ENCODE assay signal across 8 cellular contexts in genomic region chr21:5065240-5066211, GRCh38.
DNase-seq lines count a peak whose midpoint lies in the region; ATAC-seq and TF ChIP-seq lines count a peak whose summit lies in the region.
"Not testable (repeated sequence)": the region's sequence is repeated elsewhere in the genome, so short reads cannot be mapped to it uniquely, and the experiment has no call there.

No MANE protein-coding gene starts in this region.

- DNase-seq in CD4-positive, alpha-beta T cell, result peak; percentile 5 to 77 (median 34)
- DNase-seq in T-helper 1 cell (peak in 4 of 5 donors; percentile 41 to 77 (median 42)), activated T-cell treated with anti-CD3 and anti-CD28 coated beads for 48 hours (ENCODE audit: low read depth) (peak; percentile 46), fibroblast of mammary gland (ENCODE audit: low read depth) (peak; percentile 53)
- peak in 8 of 10 donors; percentile 19 to 77 (median 46) for DNase-seq in naive thymus-derived CD8-positive, alpha-beta T cell
- DNase-seq in stimulated activated CD8-positive, alpha-beta memory T cell treated with anti-CD3 and anti-CD28 coated beads, Interleukin-12 subunit alpha, Interleukin-12 subunit beta, amount 100 ng/mL, for 4 hours (ENCODE audit: low read depth), result peak; percentile 63

- POLR2A ChIA-PET in CD4-positive, alpha-beta T cell (lab: Charles Lee); naive thymus-derived CD8-positive, alpha-beta T cell (lab: Charles Lee): not testable (repeated sequence)

- TF ChIP-seq CTCF in CD4-positive, alpha-beta T cell (IDR thresholded peaks at IDR 0.05); fibroblast of mammary gland (conservative IDR thresholded peaks at IDR 0.05; ENCODE audit: control insufficient read depth, insufficient read depth, low read depth, low read length): not testable (repeated sequence)

- H3K27ac Mint-ChIP-seq in CD4-positive, alpha-beta T cell, result not testable (repeated sequence)
- peak overlapping the region in 2 of 10 donors; percentile 28 to 81 for H3K27ac Mint-ChIP-seq in naive thymus-derived CD8-positive, alpha-beta T cell

- not testable (repeated sequence) for H3K4me3 Mint-ChIP-seq in CD4-positive, alpha-beta T cell; naive thymus-derived CD8-positive, alpha-beta T cell

- intact Hi-C loops in CD4-positive, alpha-beta T cell (cut with DNase I, micrococcal nuclease), result not testable (repeated sequence)

- ATAC-seq in CD4-positive, alpha-beta T cell (ENCODE audit: poor library complexity), result peak; percentile 99
- ATAC-seq in GM19468 (IDR thresholded peaks at IDR 0.05; ENCODE audit: extremely low read depth, unreplicated experiment), result peak; percentile 58
- peak; percentile 77 for ATAC-seq in HG03039 (IDR thresholded peaks at IDR 0.05; ENCODE audit: unreplicated experiment)
- ATAC-seq in naive thymus-derived CD8-positive, alpha-beta T cell, result peak; percentile 91 to 98

- not testable (repeated sequence) for H3K4me3 ChIP-seq in fibroblast of mammary gland (ENCODE audit: control insufficient read depth, low read depth, low read length)

- H3K4me1 Mint-ChIP-seq in CD4-positive, alpha-beta T cell (ENCODE audit: low read depth); naive thymus-derived CD8-positive, alpha-beta T cell: not testable (repeated sequence)

- H3K9me3 Mint-ChIP-seq in CD4-positive, alpha-beta T cell; naive thymus-derived CD8-positive, alpha-beta T cell: not testable (repeated sequence)

- not testable (repeated sequence) for H3K27me3 ChIP-seq in CD4-positive, alpha-beta T cell (ENCODE audit: control insufficient read depth, insufficient read depth, low read length)

- not testable (repeated sequence) for H3K9me3 ChIP-seq in CD4-positive, alpha-beta T cell (ENCODE audit: control insufficient read depth, low read length)

- CTCF ChIA-PET in CD4-positive, alpha-beta T cell (lab: Charles Lee), result not testable (repeated sequence)

- H3K36me3 Mint-ChIP-seq in CD4-positive, alpha-beta T cell (ENCODE audit: low read depth); naive thymus-derived CD8-positive, alpha-beta T cell: not testable (repeated sequence)

- H3K27ac ChIP-seq in CD4-positive, alpha-beta T cell (ENCODE audit: low read depth, low read length), result not testable (repeated sequence)

- H3K27me3 Mint-ChIP-seq in CD4-positive, alpha-beta T cell; naive thymus-derived CD8-positive, alpha-beta T cell: not testable (repeated sequence)
